ENCODE assay signal across 19 cellular contexts in the genomic region with DNA sequence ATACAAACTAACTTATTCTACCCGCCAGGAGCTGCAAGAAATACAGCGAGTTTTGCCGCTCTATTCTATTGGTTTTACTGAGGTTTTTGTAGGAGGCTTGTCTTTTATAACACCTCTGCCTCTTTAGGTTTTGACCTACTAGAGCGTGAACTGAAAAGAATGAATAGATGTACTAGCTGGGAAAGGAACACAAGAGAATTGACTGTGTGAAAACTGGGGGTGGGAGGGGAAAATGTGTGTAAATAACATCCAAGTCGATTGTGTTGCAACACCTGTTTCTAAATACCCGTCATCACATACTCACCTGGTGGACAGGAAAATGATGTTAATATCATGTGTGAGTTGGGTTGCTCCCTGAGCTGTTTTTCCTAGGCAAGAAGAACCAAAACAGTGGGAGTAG. TPM values are rescaled to one million over a fixed set of nuclear protein-coding genes. Genes with fewer than 3 reads are reported as not detected.
"Had no signal": no experiment of that assay in that cellular context is flagged by ENCODE, and none has a peak within 500 bp of the region (broad histone marks: within the 10 kb centered on the region; RNA-seq: fewer than 3 reads in every experiment).

No MANE protein-coding gene starts in this region.

- H3K4me1 ChIP-seq: body of pancreas, colonic mucosa, parathyroid adenoma, upper lobe of right lung had no signal

- H3K27ac ChIP-seq: body of pancreas, colonic mucosa, parathyroid adenoma, thoracic aorta, upper lobe of right lung had no signal

- H3K4me1 Mint-ChIP-seq: mesothelial cell of epicardium, nephron, WTC11 had no signal

- H3K27me3 Mint-ChIP-seq: activated CD8-positive, alpha-beta memory T cell treated with anti-CD3 and anti-CD28 coated beads, Interleukin-2, amount 10 ng/mL, durations not matched to agents 7 days and 5 days; central memory CD8-positive, alpha-beta T cell had no signal

- H3K4me3 Mint-ChIP-seq: activated CD4-positive, alpha-beta T cell treated with anti-CD3 and anti-CD28 coated beads for 36 hours; activated CD8-positive, alpha-beta memory T cell treated with anti-CD3 and anti-CD28 coated beads, Interleukin-2, amount 10 ng/mL, durations not matched to agents 7 days and 5 days; central memory CD8-positive, alpha-beta T cell; mesothelial cell of epicardium; nephron; stimulated activated memory B cell treated with anti-CD40 and anti-IgM and Interleukin-4, amounts not matched to agents 10 μg/mL and 1 μg/mL and 100 μg/mL, for 72 hours; WTC11 had no signal

- H3K9me3 ChIP-seq: body of pancreas, colonic mucosa, thoracic aorta, upper lobe of right lung had no signal

- H3K4me3 ChIP-seq: body of pancreas, colonic mucosa, lung, thoracic aorta, upper lobe of right lung had no signal

- FAIRE-seq: endometrium, frontal cortex, keratinocyte had no signal

- H3K27me3 ChIP-seq: body of pancreas, colonic mucosa, upper lobe of right lung had no signal

- H3K79me2 ChIP-seq: parathyroid adenoma had no signal

- H3K36me3 Mint-ChIP-seq: mesothelial cell of epicardium; stimulated activated memory B cell treated with anti-CD40 and anti-IgM and Interleukin-4, amounts not matched to agents 10 μg/mL and 1 μg/mL and 100 μg/mL, for 72 hours; WTC11 had no signal

- H3K36me3 ChIP-seq: colonic mucosa, thoracic aorta, upper lobe of right lung had no signal

- H3K9ac ChIP-seq: parathyroid adenoma had no signal

- H3K9me3 Mint-ChIP-seq: central memory CD8-positive, alpha-beta T cell; mesothelial cell of epicardium; nephron; stimulated activated memory B cell treated with anti-CD40 and anti-IgM and Interleukin-4, amounts not matched to agents 10 μg/mL and 1 μg/mL and 100 μg/mL, for 72 hours; WTC11 had no signal

- DNase-seq: activated CD4-positive, alpha-beta T cell treated with anti-CD3 and anti-CD28 coated beads for 36 hours; activated CD4-positive, alpha-beta T cell treated with anti-CD3 and anti-CD28 coated beads, Interleukin-2, amount 50 U/mL, for 48 hours; activated CD8-positive, alpha-beta memory T cell treated with anti-CD3 and anti-CD28 coated beads, Interleukin-2, amount 10 ng/mL, durations not matched to agents 7 days and 5 days; body of pancreas; colonic mucosa; stimulated activated CD4-positive, alpha-beta T cell treated with anti-CD3 and anti-CD28 coated beads, Interleukin-4, amount 100 ng/mL, for 24 hours; upper lobe of right lung had no signal

- H3K27ac Mint-ChIP-seq: activated CD4-positive, alpha-beta T cell treated with anti-CD3 and anti-CD28 coated beads for 36 hours; activated CD8-positive, alpha-beta memory T cell treated with anti-CD3 and anti-CD28 coated beads, Interleukin-2, amount 10 ng/mL, durations not matched to agents 7 days and 5 days; mesothelial cell of epicardium; nephron; stimulated activated memory B cell treated with anti-CD40 and anti-IgM and Interleukin-4, amounts not matched to agents 10 μg/mL and 1 μg/mL and 100 μg/mL, for 72 hours; WTC11 had no signal

- ATAC-seq: activated CD4-positive, alpha-beta T cell treated with anti-CD3 and anti-CD28 coated beads for 36 hours; activated CD8-positive, alpha-beta memory T cell treated with anti-CD3 and anti-CD28 coated beads, Interleukin-2, amount 10 ng/mL, durations not matched to agents 7 days and 5 days; body of pancreas; sciatic nerve; stimulated activated memory B cell treated with anti-CD40 and anti-IgM and Interleukin-4, amounts not matched to agents 10 μg/mL and 1 μg/mL and 100 μg/mL, for 72 hours; upper lobe of right lung; WTC11 had no signal

- H2AFZ ChIP-seq: parathyroid adenoma had no signal

RNA-seq across cellular contexts. Expression of gene CRTAM, which starts 31.3 kb away (rescaled TPM):
- total RNA-seq: body of pancreas, colonic mucosa, mesothelial cell of epicardium, WTC11 had no signal
